ENCODE assay signal across 35 cellular contexts in the genomic region with DNA sequence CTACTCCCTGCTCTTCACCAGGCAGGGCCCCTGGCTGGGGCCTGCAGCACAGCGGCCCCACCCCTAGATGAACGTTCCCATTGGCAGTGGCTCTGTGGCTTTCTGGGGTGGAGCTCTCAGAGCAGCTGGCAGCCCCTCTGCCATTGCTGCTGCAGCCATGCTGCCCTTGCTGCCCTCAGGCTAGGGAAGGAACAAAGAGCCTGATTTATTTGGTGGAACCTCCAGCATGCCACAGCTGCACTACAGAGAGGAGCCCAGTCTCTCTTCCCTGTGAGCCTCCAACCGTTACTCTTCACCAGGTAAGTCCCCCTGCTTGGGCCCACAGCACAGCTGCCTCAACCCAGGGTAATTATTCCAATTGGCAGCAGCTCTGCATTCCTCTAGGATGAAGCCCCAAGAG. TPM values are rescaled to one million over a fixed set of nuclear protein-coding genes. Genes with fewer than 3 reads are reported as not detected.
"Had no signal": no experiment of that assay in that cellular context is flagged by ENCODE, and none has a peak within 500 bp of the region (broad histone marks: within the 10 kb centered on the region; RNA-seq: fewer than 3 reads in every experiment).

No MANE protein-coding gene starts in this region.

- H3K9me3 ChIP-seq: breast epithelium, esophagus squamous epithelium, neutrophil, psoas muscle, sigmoid colon, testis, transverse colon had no signal

- H3K4me1 ChIP-seq: breast epithelium, esophagus squamous epithelium, psoas muscle, sigmoid colon, testis, transverse colon had no signal

- H3K27ac Mint-ChIP-seq: activated CD4-positive, alpha-beta memory T cell treated with anti-CD3 and anti-CD28 coated beads, Interleukin-2, amount 10 ng/mL, durations not matched to agents 7 days and 5 days; activated CD4-positive, alpha-beta T cell treated with anti-CD3 and anti-CD28 coated beads, Interleukin-2, amount 10 ng/mL, durations not matched to agents 7 days and 5 days; activated naive CD4-positive, alpha-beta T cell treated with anti-CD3 and anti-CD28 coated beads, Interleukin-2, amount 50 U/mL, for 72 hours; activated T-cell treated with anti-CD3 and anti-CD28 coated beads, Interleukin-2, amount 50 U/mL, for 24 hours; dendritic cell treated with granulocyte-macrophage colony-stimulating factor and Interleukin-4, amounts not matched to agents 40 ng/mL and 50 ng/mL, for 4 days; mesothelial cell of epicardium; nephron progenitor cell; T-helper 1 cell treated with Interleukin-12 subunit alpha and Interleukin-12 subunit beta and Interleukin-4 antibody, amounts not matched to agents 30 μg/mL and 1 μg/mL, for 36 hours; WTC11 had no signal

- H3K4me3 Mint-ChIP-seq: activated CD4-positive, alpha-beta memory T cell treated with anti-CD3 and anti-CD28 coated beads, Interleukin-2, amount 10 ng/mL, durations not matched to agents 7 days and 5 days; activated CD4-positive, alpha-beta T cell treated with anti-CD3 and anti-CD28 coated beads, Interleukin-2, amount 10 ng/mL, durations not matched to agents 7 days and 5 days; activated T-cell treated with anti-CD3 and anti-CD28 coated beads, Interleukin-2, amount 50 U/mL, for 24 hours; dendritic cell treated with granulocyte-macrophage colony-stimulating factor and Interleukin-4, amounts not matched to agents 40 ng/mL and 50 ng/mL, for 4 days; mesothelial cell of epicardium; naive B cell; nephron progenitor cell; T-helper 1 cell treated with Interleukin-12 subunit alpha and Interleukin-12 subunit beta and Interleukin-4 antibody, amounts not matched to agents 30 μg/mL and 1 μg/mL, for 36 hours; WTC11 had no signal

- ATAC-seq: activated naive CD4-positive, alpha-beta T cell treated with anti-CD3 and anti-CD28 coated beads, Interleukin-2, amount 50 U/mL, for 72 hours; left cardiac atrium; psoas muscle; WTC11 had no signal

- H3K27me3 ChIP-seq: testis, transverse colon had no signal

- H3K27ac ChIP-seq: breast epithelium, esophagus squamous epithelium, neutrophil, psoas muscle, sigmoid colon, testis, transverse colon had no signal

- DNase-seq: activated CD4-positive, alpha-beta memory T cell treated with anti-CD3 and anti-CD28 coated beads, Interleukin-2, amount 10 ng/mL, durations not matched to agents 7 days and 5 days; activated CD4-positive, alpha-beta T cell treated with anti-CD3 and anti-CD28 coated beads for 1 hour; activated CD4-positive, alpha-beta T cell treated with anti-CD3 and anti-CD28 coated beads, Interleukin-2, amount 10 ng/mL, durations not matched to agents 7 days and 5 days; activated CD8-positive, alpha-beta memory T cell treated with anti-CD3 and anti-CD28 coated beads, Interleukin-2, amount 50 U/mL, for 48 hours; activated gamma-delta T cell treated with Interleukin-2 at 50 U/mL for 16 hours; activated T-cell treated with anti-CD3 and anti-CD28 coated beads, Interleukin-2, amount 50 U/mL, for 24 hours; central memory CD4-positive, alpha-beta T cell; effector CD4-positive, alpha-beta T cell; esophagus squamous epithelium; glutamatergic neuron; hippocampal formation; left cardiac atrium; naive B cell; nephron progenitor cell; psoas muscle; sigmoid colon; small intestine; stimulated activated CD4-positive, alpha-beta T cell treated with anti-CD3 and anti-CD28 coated beads, Interleukin-1b, Interleukin-23, amount 100 ng/mL, for 48 hours; stimulated activated CD4-positive, alpha-beta T cell treated with anti-CD3 and anti-CD28 coated beads, Interleukin-4, amount 100 ng/mL, for 4 hours; stimulated activated CD8-positive, alpha-beta memory T cell treated with anti-CD3 and anti-CD28 coated beads, Interleukin-4, amount 100 ng/mL, for 48 hours; stimulated activated naive CD4-positive, alpha-beta T cell; T-helper 9 cell; testis; transverse colon had no signal

- H3K9me3 Mint-ChIP-seq: activated CD4-positive, alpha-beta memory T cell treated with anti-CD3 and anti-CD28 coated beads, Interleukin-2, amount 10 ng/mL, durations not matched to agents 7 days and 5 days; activated CD4-positive, alpha-beta T cell treated with anti-CD3 and anti-CD28 coated beads, Interleukin-2, amount 10 ng/mL, durations not matched to agents 7 days and 5 days; activated naive CD4-positive, alpha-beta T cell treated with anti-CD3 and anti-CD28 coated beads, Interleukin-2, amount 50 U/mL, for 72 hours; activated T-cell treated with anti-CD3 and anti-CD28 coated beads, Interleukin-2, amount 50 U/mL, for 24 hours; dendritic cell treated with granulocyte-macrophage colony-stimulating factor and Interleukin-4, amounts not matched to agents 40 ng/mL and 50 ng/mL, for 4 days; naive B cell; T-helper 1 cell treated with Interleukin-12 subunit alpha and Interleukin-12 subunit beta and Interleukin-4 antibody, amounts not matched to agents 30 μg/mL and 1 μg/mL, for 36 hours had no signal

- H3K36me3 ChIP-seq: breast epithelium, esophagus squamous epithelium, neutrophil, sigmoid colon, transverse colon had no signal

- H3K4me3 ChIP-seq: breast epithelium, esophagus squamous epithelium, psoas muscle, sigmoid colon, testis, transverse colon had no signal

- H3K4me1 Mint-ChIP-seq: activated CD4-positive, alpha-beta memory T cell treated with anti-CD3 and anti-CD28 coated beads, Interleukin-2, amount 10 ng/mL, durations not matched to agents 7 days and 5 days; activated CD4-positive, alpha-beta T cell treated with anti-CD3 and anti-CD28 coated beads, Interleukin-2, amount 10 ng/mL, durations not matched to agents 7 days and 5 days; mesothelial cell of epicardium; nephron progenitor cell; WTC11 had no signal

- H3K27me3 Mint-ChIP-seq: naive B cell had no signal

- H3K36me3 Mint-ChIP-seq: activated naive CD4-positive, alpha-beta T cell treated with anti-CD3 and anti-CD28 coated beads, Interleukin-2, amount 50 U/mL, for 72 hours; mesothelial cell of epicardium; naive B cell; WTC11 had no signal

RNA-seq across cellular contexts. Expression of a gene that starts 5.7 kb away (rescaled TPM):
- total RNA-seq: activated naive CD4-positive, alpha-beta T cell treated with anti-CD3 and anti-CD28 coated beads, Interleukin-2, amount 50 U/mL, for 72 hours; frontal cortex; mesothelial cell of epicardium; osteocyte had no signal

RNA-seq across cellular contexts. Expression of a gene that starts 24.1 kb away (rescaled TPM):
- total RNA-seq: frontal cortex, mesothelial cell of epicardium, osteocyte, testis, WTC11 had no signal

RNA-seq across cellular contexts. Expression of a gene that starts 47.4 kb away (rescaled TPM):
- total RNA-seq: activated CD4-positive, alpha-beta memory T cell treated with anti-CD3 and anti-CD28 coated beads, Interleukin-2, amount 10 ng/mL, durations not matched to agents 7 days and 5 days; activated CD4-positive, alpha-beta T cell treated with anti-CD3 and anti-CD28 coated beads, Interleukin-2, amount 10 ng/mL, durations not matched to agents 7 days and 5 days; activated naive CD4-positive, alpha-beta T cell treated with anti-CD3 and anti-CD28 coated beads, Interleukin-2, amount 50 U/mL, for 72 hours; breast epithelium; esophagus squamous epithelium; frontal cortex; left cardiac atrium; liver; mesothelial cell of epicardium; osteocyte; psoas muscle; sigmoid colon; testis; transverse colon; urinary bladder; WTC11 had no signal
